In the genomic region with DNA sequence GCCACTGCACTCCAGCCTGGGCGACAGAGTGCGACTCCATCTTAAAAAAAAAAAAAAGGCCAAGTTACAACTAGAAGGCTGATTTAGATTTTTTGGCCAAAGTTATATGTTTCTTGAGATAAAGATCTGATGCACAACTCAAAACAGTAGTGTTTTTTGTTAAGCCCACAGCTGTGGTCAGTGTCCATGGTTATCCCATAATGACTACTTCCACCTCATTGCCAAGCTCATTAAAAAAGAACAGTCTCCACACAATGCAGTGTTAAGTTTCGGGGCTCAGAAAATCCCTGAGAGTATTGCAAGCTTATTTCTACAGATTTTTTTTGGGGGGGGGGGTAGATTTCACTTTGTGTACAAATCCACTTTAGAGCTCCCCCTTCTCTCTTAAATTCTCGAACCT, we compare ENCODE assay signal across 15 cellular contexts.
DNase-seq lines count a peak whose midpoint lies in the region; ATAC-seq, FAIRE-seq and TF ChIP-seq lines count a peak whose summit lies in the region.
"Had no signal": no experiment of that assay in that cellular context is flagged by ENCODE, and none has a peak within 500 bp of the region (broad histone marks: within the 10 kb centered on the region; RNA-seq: fewer than 3 reads in every experiment).

No MANE protein-coding gene starts in this region.

- DNase-seq in stimulated activated naive CD8-positive, alpha-beta T cell treated with anti-CD3 and anti-CD28 coated beads, Interleukin-15, amount 100 ng/mL, for 72 hours: no peak
- no peak for DNase-seq in stimulated activated naive CD8-positive, alpha-beta T cell treated with anti-CD3 and anti-CD28 coated beads, Interleukin-15, Interleukin-2, amounts not matched to agents 100 U/mL and 50 U/mL, for 24 hours
- DNase-seq in GM12892 (ENCODE audit: insufficient read length) (no peak), astrocyte (ENCODE audit: low read depth) (peak; percentile 55), NCI-H524 treated with DMSO at 0.1 percent for 48 hours (lab: John Stamatoyannopoulos, UW) (no peak), mesenteric fat pad (ENCODE audit: low spot score) (no peak), NCI-H187 treated with DMSO at 0.1 percent for 48 hours (lab: John Stamatoyannopoulos, UW) (no peak)
- DNase-seq: Calu3; CD4-positive, CD25-positive, alpha-beta regulatory T cell; DMS 273 treated with DMSO at 0.1 percent for 48 hours; GOT3; H9; IMR-90 had no signal

- ATAC-seq in stimulated activated naive CD8-positive, alpha-beta T cell treated with anti-CD3 and anti-CD28 coated beads, Interleukin-15, amount 100 ng/mL, for 72 hours: peak; percentile 53
- ATAC-seq in stimulated activated naive CD8-positive, alpha-beta T cell treated with anti-CD3 and anti-CD28 coated beads, Interleukin-15, Interleukin-2, amounts not matched to agents 100 U/mL and 50 U/mL, for 24 hours: no peak
- ATAC-seq: A549 had no signal

- peaks cover 6 to 8% of the 10 kb centered on the region in 2 donors for H3K9me3 Mint-ChIP-seq in stimulated activated naive CD8-positive, alpha-beta T cell treated with anti-CD3 and anti-CD28 coated beads, Interleukin-15, amount 100 ng/mL, for 72 hours
- H3K9me3 Mint-ChIP-seq in astrocyte (ENCODE audit: unreplicated experiment): no peaks in the 10 kb centered on the region
- H3K9me3 Mint-ChIP-seq: H9 had no signal

- H3K4me1 Mint-ChIP-seq in stimulated activated naive CD8-positive, alpha-beta T cell treated with anti-CD3 and anti-CD28 coated beads, Interleukin-15, amount 100 ng/mL, for 72 hours: peaks cover 78% of the 10 kb centered on the region
- peaks cover 31% of the 10 kb centered on the region for H3K4me1 Mint-ChIP-seq in astrocyte (ENCODE audit: low read depth, unreplicated experiment)
- H3K4me1 Mint-ChIP-seq: H9 had no signal

- H3K4me3 Mint-ChIP-seq in stimulated activated naive CD8-positive, alpha-beta T cell treated with anti-CD3 and anti-CD28 coated beads, Interleukin-15, amount 100 ng/mL, for 72 hours: no peak overlapping the region
- no peak overlapping the region for H3K4me3 Mint-ChIP-seq in astrocyte (ENCODE audit: unreplicated experiment)
- H3K4me3 Mint-ChIP-seq: CD4-positive, CD25-positive, alpha-beta regulatory T cell; H9 had no signal

- H3K4me1 ChIP-seq in astrocyte (ENCODE audit: insufficient read depth, low read length): peaks cover 13% of the 10 kb centered on the region

- H3K79me2 ChIP-seq in astrocyte (ENCODE audit: insufficient read depth, low read length): no peaks in the 10 kb centered on the region

- H3K27me3 Mint-ChIP-seq in stimulated activated naive CD8-positive, alpha-beta T cell treated with anti-CD3 and anti-CD28 coated beads, Interleukin-15, amount 100 ng/mL, for 72 hours: no peaks in the 10 kb centered on the region
- no peaks in the 10 kb centered on the region for H3K27me3 Mint-ChIP-seq in astrocyte (ENCODE audit: low read depth, unreplicated experiment)
- H3K27me3 Mint-ChIP-seq: CD4-positive, CD25-positive, alpha-beta regulatory T cell had no signal

- H3K9me3 ChIP-seq in astrocyte (ENCODE audit: insufficient read depth, low read depth, low read length): no peaks in the 10 kb centered on the region
- H3K9me3 ChIP-seq: A549 had no signal

- peaks cover 4% of the 10 kb centered on the region for H3K36me3 Mint-ChIP-seq in astrocyte (ENCODE audit: low read depth, unreplicated experiment)

- H2AFZ ChIP-seq in astrocyte (ENCODE audit: low read depth, low read length): no peak overlapping the region

- H3K27ac Mint-ChIP-seq in stimulated activated naive CD8-positive, alpha-beta T cell treated with anti-CD3 and anti-CD28 coated beads, Interleukin-15, amount 100 ng/mL, for 72 hours: no peak overlapping the region
- H3K27ac Mint-ChIP-seq in astrocyte (ENCODE audit: unreplicated experiment): no peak overlapping the region
- H3K27ac Mint-ChIP-seq: H9 had no signal

- H3K27me3 ChIP-seq in astrocyte (ENCODE audit: insufficient read depth, low read length): no peaks in the 10 kb centered on the region

- no peak for TF ChIP-seq POLR2A in GM12892 (IDR thresholded peaks at IDR 0.05; ENCODE audit: low read depth, low read length)

- H3K27ac ChIP-seq in astrocyte (ENCODE audit: low read depth, low read length): no peak overlapping the region
- H3K27ac ChIP-seq: A549 had no signal

- H3K4me2 ChIP-seq in astrocyte (ENCODE audit: low read length): no peak overlapping the region
- H3K4me2 ChIP-seq: A549 had no signal

- peak; percentile 5 for FAIRE-seq in GM12892 (lab: Jason Lieb, UNC)
- no peak for FAIRE-seq in astrocyte (lab: Jason Lieb, UNC)
- FAIRE-seq: A549, GM12891 had no signal

- no peaks in the 10 kb centered on the region for H4K20me1 ChIP-seq in astrocyte (ENCODE audit: insufficient read depth, low read length)

- no peak overlapping the region for H3K9ac ChIP-seq in astrocyte (ENCODE audit: low read length)

- no peak for TF ChIP-seq CTCF in astrocyte (IDR thresholded peaks at IDR 0.05; ENCODE audit: insufficient read depth, low read depth, low read length)

- no peaks in the 10 kb centered on the region for H3K36me3 ChIP-seq in astrocyte (ENCODE audit: insufficient read depth, low read length)

- H3K4me3 ChIP-seq in astrocyte (ENCODE audit: insufficient read depth, low read depth, low read length): no peak overlapping the region
- H3K4me3 ChIP-seq: A549 had no signal
